22 cellular contexts compared by ENCODE assay signal in the genomic region with DNA sequence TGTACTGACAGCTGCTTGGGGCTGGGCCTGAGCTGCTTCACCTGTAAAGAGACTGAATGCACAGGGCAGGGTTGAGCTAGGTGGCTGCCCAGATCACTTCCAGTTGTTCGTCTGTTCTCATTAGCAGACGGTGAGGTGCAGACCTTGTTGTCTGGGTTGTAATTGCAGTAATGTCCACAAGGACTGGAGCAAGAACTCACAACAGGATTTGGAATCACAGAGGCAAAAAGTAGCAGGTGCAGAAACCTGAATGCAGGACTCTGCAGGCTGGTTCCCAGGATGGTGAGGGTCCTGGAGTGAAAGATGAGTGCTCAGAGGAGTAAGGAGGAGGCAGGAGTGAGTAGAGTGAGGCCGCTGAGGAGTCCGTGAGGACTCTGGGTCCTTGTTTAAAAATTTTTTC. TPM values are rescaled to one million over a fixed set of nuclear protein-coding genes. Genes with fewer than 3 reads are reported as not detected.
DNase-seq lines count a peak whose midpoint lies in the region; ATAC-seq and TF ChIP-seq lines count a peak whose summit lies in the region.
"Had no signal": no experiment of that assay in that cellular context is flagged by ENCODE, and none has a peak within 500 bp of the region (broad histone marks: within the 10 kb centered on the region; RNA-seq: fewer than 3 reads in every experiment).

No MANE protein-coding gene starts in this region.

- peaks cover 92% of the 10 kb centered on the region for H3K36me3 Mint-ChIP-seq in stimulated activated naive CD8-positive, alpha-beta T cell treated with anti-CD3 and anti-CD28 coated beads, Interleukin-15, Interleukin-2, amounts not matched to agents 100 ng/mL and 50 ng/mL, for 24 hours (ENCODE audit: low read depth)
- peaks cover 75% of the 10 kb centered on the region for H3K36me3 Mint-ChIP-seq in activated CD4-positive, alpha-beta memory T cell treated with anti-CD3 and anti-CD28 coated beads for 36 hours
- H3K36me3 Mint-ChIP-seq in effector memory CD8-positive, alpha-beta T cell (ENCODE audit: insufficient read depth): peaks cover 62% of the 10 kb centered on the region

- TF ChIP-seq POLR2A in esophagus squamous epithelium (IDR thresholded peaks at IDR 0.05) (no peak), stomach (IDR thresholded peaks at IDR 0.05) (no peak)

- H3K27ac ChIP-seq in esophagus squamous epithelium: no peak overlapping the region
- no peak overlapping the region for H3K27ac ChIP-seq in stomach
- H3K27ac ChIP-seq: gastroesophageal sphincter, GM23248 had no signal

- H3K27me3 Mint-ChIP-seq in stimulated activated naive CD8-positive, alpha-beta T cell treated with anti-CD3 and anti-CD28 coated beads, Interleukin-15, Interleukin-2, amounts not matched to agents 100 ng/mL and 50 ng/mL, for 24 hours: no peaks in the 10 kb centered on the region
- H3K27me3 Mint-ChIP-seq in activated CD4-positive, alpha-beta memory T cell treated with anti-CD3 and anti-CD28 coated beads for 36 hours: no peaks in the 10 kb centered on the region
- H3K27me3 Mint-ChIP-seq in effector memory CD8-positive, alpha-beta T cell: no peaks in the 10 kb centered on the region

- POLR2A ChIA-PET in activated CD4-positive, alpha-beta memory T cell treated with anti-CD3 and anti-CD28 coated beads for 36 hours (lab: Charles Lee): no interaction called here

- H3K4me1 Mint-ChIP-seq in stimulated activated naive CD8-positive, alpha-beta T cell treated with anti-CD3 and anti-CD28 coated beads, Interleukin-15, Interleukin-2, amounts not matched to agents 100 ng/mL and 50 ng/mL, for 24 hours (ENCODE audit: low read depth): peaks cover 83% of the 10 kb centered on the region
- peaks cover 50% of the 10 kb centered on the region for H3K4me1 Mint-ChIP-seq in activated CD4-positive, alpha-beta memory T cell treated with anti-CD3 and anti-CD28 coated beads for 36 hours (ENCODE audit: low read depth)
- peaks cover 38 to 40% of the 10 kb centered on the region in 2 donors for H3K4me1 Mint-ChIP-seq in effector memory CD8-positive, alpha-beta T cell (ENCODE audit: low read depth in 2 of 2)
- H3K4me1 Mint-ChIP-seq: nephron had no signal

- no peak for TF ChIP-seq EP300 in stomach (IDR thresholded peaks at IDR 0.05)

- WGBS in esophagus squamous epithelium, 2 donors: 92 to 94% methylated on average over 4 of the region's 4 CpGs
- WGBS in stomach, 5 donors: 91 to 98% (median 94%) methylated on average over 4 of the region's 4 CpGs

- H3K27me3 ChIP-seq in esophagus squamous epithelium: no peaks in the 10 kb centered on the region
- no peaks in the 10 kb centered on the region for H3K27me3 ChIP-seq in stomach
- H3K27me3 ChIP-seq: gastroesophageal sphincter had no signal

- TF ChIP-seq CTCF in esophagus squamous epithelium (IDR thresholded peaks at IDR 0.05) (no peak), stomach (IDR thresholded peaks at IDR 0.05) (no peak)

- peak overlapping the region; percentile 96 for H3K4me3 Mint-ChIP-seq in stimulated activated naive CD8-positive, alpha-beta T cell treated with anti-CD3 and anti-CD28 coated beads, Interleukin-15, Interleukin-2, amounts not matched to agents 100 ng/mL and 50 ng/mL, for 24 hours
- H3K4me3 Mint-ChIP-seq in activated CD4-positive, alpha-beta memory T cell treated with anti-CD3 and anti-CD28 coated beads for 36 hours: no peak overlapping the region
- H3K4me3 Mint-ChIP-seq in effector memory CD8-positive, alpha-beta T cell: no peak overlapping the region
- H3K4me3 Mint-ChIP-seq: nephron had no signal

- no peak for DNase-seq in stimulated activated naive CD8-positive, alpha-beta T cell treated with anti-CD3 and anti-CD28 coated beads, Interleukin-15, Interleukin-2, amounts not matched to agents 100 U/mL and 50 U/mL, for 24 hours
- DNase-seq in activated CD4-positive, alpha-beta memory T cell treated with anti-CD3 and anti-CD28 coated beads for 36 hours: no peak
- DNase-seq in effector memory CD8-positive, alpha-beta T cell: no peak
- DNase-seq in esophagus squamous epithelium (lab: John Stamatoyannopoulos, UW) (no peak), NCI-H774 (lab: John Stamatoyannopoulos, UW) (no peak), stomach (no peak)
- DNase-seq: erythroblast; GM23248; Kasumi-1; left cardiac atrium; mesenchymal stem cell; NCI-H1105 treated with DMSO at 0.1 percent for 48 hours; NCI-H2171; NCI-H69; SHP77; stimulated activated naive CD4-positive, alpha-beta T cell treated with Interleukin-2 at 50 U/mL for 16 hours; trophoblast cell had no signal

- H3K4me3 ChIP-seq in esophagus squamous epithelium: no peak overlapping the region
- H3K4me3 ChIP-seq in stomach: no peak overlapping the region
- H3K4me3 ChIP-seq: gastroesophageal sphincter, GM23248 had no signal

- H3K9me3 Mint-ChIP-seq in stimulated activated naive CD8-positive, alpha-beta T cell treated with anti-CD3 and anti-CD28 coated beads, Interleukin-15, Interleukin-2, amounts not matched to agents 100 ng/mL and 50 ng/mL, for 24 hours: no peaks in the 10 kb centered on the region
- no peaks in the 10 kb centered on the region for H3K9me3 Mint-ChIP-seq in activated CD4-positive, alpha-beta memory T cell treated with anti-CD3 and anti-CD28 coated beads for 36 hours
- H3K9me3 Mint-ChIP-seq in effector memory CD8-positive, alpha-beta T cell: no peaks in the 10 kb centered on the region
- H3K9me3 Mint-ChIP-seq: nephron had no signal

- intact Hi-C loops in activated CD4-positive, alpha-beta memory T cell treated with anti-CD3 and anti-CD28 coated beads for 36 hours (cut with micrococcal nuclease): no loop called here
- intact Hi-C loops in esophagus squamous epithelium (cut with DNase I) (no loop called here), stomach (cut with DNase I; ENCODE audit: low total_unique reads) (no loop called here)

- H3K9me3 ChIP-seq in esophagus squamous epithelium (no peaks in the 10 kb centered on the region), stomach (no peaks in the 10 kb centered on the region)
- H3K9me3 ChIP-seq: gastroesophageal sphincter had no signal

- H3K4me1 ChIP-seq in esophagus squamous epithelium (peaks cover 6 to 39% (median 10%) of the 10 kb centered on the region in 3 donors), stomach (no peaks in the 10 kb centered on the region)
- H3K4me1 ChIP-seq: gastroesophageal sphincter had no signal

- peaks cover 52 to 100% (median 59%) of the 10 kb centered on the region in 3 donors for H3K36me3 ChIP-seq in esophagus squamous epithelium
- H3K36me3 ChIP-seq in stomach: peaks cover 84 to 100% (median 100%) of the 10 kb centered on the region in 4 donors

- CTCF ChIA-PET in activated CD4-positive, alpha-beta memory T cell treated with anti-CD3 and anti-CD28 coated beads for 36 hours (lab: Charles Lee): no interaction called here

- no peak for ATAC-seq in stimulated activated naive CD8-positive, alpha-beta T cell treated with anti-CD3 and anti-CD28 coated beads, Interleukin-15, Interleukin-2, amounts not matched to agents 100 U/mL and 50 U/mL, for 24 hours
- no peak for ATAC-seq in effector memory CD8-positive, alpha-beta T cell (replicated peaks)
- ATAC-seq in HG02678 (IDR thresholded peaks at IDR 0.05; ENCODE audit: unreplicated experiment): no peak
- ATAC-seq: gastroesophageal sphincter, left cardiac atrium had no signal

- H3K27ac Mint-ChIP-seq in stimulated activated naive CD8-positive, alpha-beta T cell treated with anti-CD3 and anti-CD28 coated beads, Interleukin-15, Interleukin-2, amounts not matched to agents 100 ng/mL and 50 ng/mL, for 24 hours: peak overlapping the region; percentile 100
- peak overlapping the region; percentile 31 for H3K27ac Mint-ChIP-seq in activated CD4-positive, alpha-beta memory T cell treated with anti-CD3 and anti-CD28 coated beads for 36 hours
- peak overlapping the region; percentile 94 to 96 for H3K27ac Mint-ChIP-seq in effector memory CD8-positive, alpha-beta T cell
- H3K27ac Mint-ChIP-seq: nephron had no signal

RNA-seq across cellular contexts. Expression of gene ZSCAN25, which starts 9.2 kb away (rescaled TPM):
- 10 to 100 TPM; 15.9 to 20.3 TPM for total RNA-seq in activated CD4-positive, alpha-beta memory T cell treated with anti-CD3 and anti-CD28 coated beads for 36 hours
- total RNA-seq in esophagus squamous epithelium (10 to 100 TPM in 3 of 4 donors, 1 to 10 TPM in 1; 8.0 to 19.1 (median 14.9) TPM), stomach (10 to 100 TPM; 10.7 to 16.2 (median 12.3) TPM)
- polyA plus RNA-seq in stomach: 1 to 10 TPM; 3.5 to 4.1 (median 3.7) TPM

RNA-seq across cellular contexts. Expression of gene TMEM225B, which starts 27.9 kb away (rescaled TPM):
- 1 to 10 TPM in 1 of 2 experiments, under 1 TPM in 1; 0.87 to 1.2 TPM for total RNA-seq in activated CD4-positive, alpha-beta memory T cell treated with anti-CD3 and anti-CD28 coated beads for 36 hours
- under 1 TPM in 2 of 4 donors, not detected in 2; 0.23 to 0.57 TPM for total RNA-seq in esophagus squamous epithelium
- total RNA-seq in stomach: 1 to 10 TPM in 1 of 5 donors, under 1 TPM in 1, not detected in 3; 0.73 to 4.3 TPM
- polyA plus RNA-seq in stomach: 1 to 10 TPM in 1 of 3 donors, under 1 TPM in 1, not detected in 1; 0.75 to 1.2 TPM
- total RNA-seq: GM23248 had no signal

RNA-seq across cellular contexts. Expression of gene CYP3A5, which starts 53.8 kb away (rescaled TPM):
- not detected for total RNA-seq in activated CD4-positive, alpha-beta memory T cell treated with anti-CD3 and anti-CD28 coated beads for 36 hours
- total RNA-seq in esophagus squamous epithelium: 10 to 100 TPM; 34.5 to 99.8 (median 79.1) TPM
- 100 to 1,000 TPM in 4 of 5 donors, 10 to 100 TPM in 1; 45.2 to 538 (median 423) TPM for total RNA-seq in stomach
- polyA plus RNA-seq in stomach: 10 to 100 TPM; 26.3 to 81.7 (median 44.5) TPM
- total RNA-seq: dermis microvascular lymphatic vessel endothelial cell, GM23248 had no signal

Comparison
In these comparisons a context has a peak if more than half of its experiments do, and no peak if none do; other contexts are left out.
1. H3K27ac Mint-ChIP-seq: peak in every context shown above with its lines; median percentile 100 in stimulated activated naive CD8-positive, alpha-beta T cell treated with anti-CD3 and anti-CD28 coated beads, Interleukin-15, Interleukin-2, amounts not matched to agents 100 ng/mL and 50 ng/mL, for 24 hours; 95 in effector memory CD8-positive, alpha-beta T cell; 31 in activated CD4-positive, alpha-beta memory T cell treated with anti-CD3 and anti-CD28 coated beads for 36 hours.
2. RNA of gene CYP3A5, which starts 53.8 kb away (total RNA-seq): 45.2 to 538 TPM in stomach and 34.5 to 99.8 TPM in esophagus squamous epithelium; not detected in activated CD4-positive, alpha-beta memory T cell treated with anti-CD3 and anti-CD28 coated beads for 36 hours; every median in the first group is over 10 times any median in the second.